11 cellular contexts compared by ENCODE assay signal in genomic region chr9:112028242-112029221, GRCh38.
DNase-seq lines count a peak whose midpoint lies in the region; ATAC-seq, FAIRE-seq and TF ChIP-seq lines count a peak whose summit lies in the region.
"Had no signal": no experiment of that assay in that cellular context is flagged by ENCODE, and none has a peak within 500 bp of the region (broad histone marks: within the 10 kb centered on the region; RNA-seq: fewer than 3 reads in every experiment).

No MANE protein-coding gene starts in this region.

- peaks cover 43% of the 10 kb centered on the region for H3K4me1 Mint-ChIP-seq in osteocyte (ENCODE audit: unreplicated experiment)

- FAIRE-seq in H54 (lab: Jason Lieb, UNC), result peak; percentile 92

- TF ChIP-seq CTCF in Panc1 (IDR thresholded peaks at IDR 0.05) (no peak), osteocyte (IDR thresholded peaks at IDR 0.05) (no peak), A673 (conservative IDR thresholded peaks at IDR 0.05; ENCODE audit: low read depth, low read length) (no peak)

- ATAC-seq in Panc1, result peak; percentile 33; the same call in 1 of the 2 replicates
- ATAC-seq: naive thymus-derived CD4-positive, alpha-beta T cell had no signal

- CTCF ChIA-PET in Panc1 (lab: Charles Lee) (no interaction called here), A673 (lab: Charles Lee) (interaction anchor here (0.6 kb wide), 1 partner anchor 701 kb away, joined by 3 read pairs; no protein-coding TSS in a partner anchor)

- no peaks in the 10 kb centered on the region for H3K27me3 Mint-ChIP-seq in osteocyte (ENCODE audit: unreplicated experiment)

- intact Hi-C loops in Panc1 (cut with micrococcal nuclease; ENCODE audit: unreplicated experiment) (no loop called here), A673 (cut with micrococcal nuclease; ENCODE audit: unreplicated experiment) (no loop called here)

- BruUV-seq in Panc1 (replicated peaks; lab: Mats Ljungman, UMichigan) (no TSS peak), A673 (replicated peaks; lab: Mats Ljungman, UMichigan) (no TSS peak)

- in situ Hi-C loops in Panc1 (cut with HindIII; ENCODE audit: low pct_unique_long_range_greater_than_20kb, low sequenced_read_pairs), result no loop called here

- H3K36me3 ChIP-seq in Panc1 (ENCODE audit: control insufficient read depth, insufficient read depth, low read length) (no peaks in the 10 kb centered on the region), A673 (ENCODE audit: insufficient read depth, low read length, poor library complexity, severe bottlenecking) (no peaks in the 10 kb centered on the region)

- peaks cover 5% of the 10 kb centered on the region for H3K9me3 Mint-ChIP-seq in osteocyte (ENCODE audit: unreplicated experiment)

- H3K9me3 ChIP-seq in Panc1 (ENCODE audit: control insufficient read depth, insufficient read depth, low read depth, low read length) (no peaks in the 10 kb centered on the region), A673 (ENCODE audit: low read depth, low read length, poor library complexity, severe bottlenecking) (no peaks in the 10 kb centered on the region)

- DNase-seq in activated CD4-positive, CD25-positive, alpha-beta regulatory T cell treated with anti-CD3 and anti-CD28 coated beads, Interleukin-2, amount 50 U/mL, for 16 hours (ENCODE audit: low read depth, low spot score), result peak; percentile 7
- DNase-seq in activated CD4-positive, CD25-positive, alpha-beta regulatory T cell (lab: John Stamatoyannopoulos, UW), result no peak
- DNase-seq in H54 (ENCODE audit: insufficient read length, low spot score) (no peak), Panc1 (ENCODE audit: low read depth, low spot score) (no peak), osteocyte (ENCODE audit: extremely low spot score, unreplicated experiment) (no peak), A673 (ENCODE audit: low spot score) (no peak), iPS-NIHi7 (ENCODE audit: extremely low spot score) (no peak), COR-L47 (lab: John Stamatoyannopoulos, UW) (no peak)
- DNase-seq: 8988T; naive thymus-derived CD4-positive, alpha-beta T cell; NCI-H146 had no signal

- H3K27me3 ChIP-seq in Panc1 (ENCODE audit: control insufficient read depth, insufficient read depth, low read length) (no peaks in the 10 kb centered on the region), A673 (replicated peaks; ENCODE audit: insufficient read depth, low read depth, low read length, poor library complexity) (no peaks in the 10 kb centered on the region)

- no peak for TF ChIP-seq POLR2A in H54 (IDR thresholded peaks at IDR 0.05; ENCODE audit: low read depth, low read length)

- H3K4me3 ChIP-seq in Panc1 (ENCODE audit: low read depth in 2 of 2, low read length in 2 of 2) (no peak overlapping the region), A673 (ENCODE audit: low read depth, low read length, poor library complexity, severe bottlenecking) (no peak overlapping the region)

- H3K4me1 ChIP-seq in Panc1 (ENCODE audit: control insufficient read depth, insufficient read depth, low read length) (peaks cover 15% of the 10 kb centered on the region), A673 (ENCODE audit: insufficient read depth, low read length, poor library complexity, severe bottlenecking) (peaks cover 7% of the 10 kb centered on the region)

- peak overlapping the region; percentile 44 for H3K27ac Mint-ChIP-seq in osteocyte (ENCODE audit: unreplicated experiment)
- H3K27ac Mint-ChIP-seq: naive thymus-derived CD4-positive, alpha-beta T cell had no signal

- peak overlapping the region; percentile 67 for H3K27ac ChIP-seq in Panc1 (ENCODE audit: low read length)
- H3K27ac ChIP-seq in A673 (ENCODE audit: low read depth, low read length, poor library complexity, severe bottlenecking), result no peak overlapping the region

- no peak overlapping the region for H3K4me3 Mint-ChIP-seq in osteocyte (ENCODE audit: unreplicated experiment)
- H3K4me3 Mint-ChIP-seq: naive thymus-derived CD4-positive, alpha-beta T cell had no signal

- POLR2A ChIA-PET in Panc1 (lab: Charles Lee) (no interaction called here), A673 (lab: Charles Lee; ENCODE audit: low non-redundant PET) (no interaction called here)

- peaks cover 2% of the 10 kb centered on the region for H3K36me3 Mint-ChIP-seq in osteocyte (ENCODE audit: unreplicated experiment)
